ENCODE assay signal across 14 cellular contexts in the genomic region with DNA sequence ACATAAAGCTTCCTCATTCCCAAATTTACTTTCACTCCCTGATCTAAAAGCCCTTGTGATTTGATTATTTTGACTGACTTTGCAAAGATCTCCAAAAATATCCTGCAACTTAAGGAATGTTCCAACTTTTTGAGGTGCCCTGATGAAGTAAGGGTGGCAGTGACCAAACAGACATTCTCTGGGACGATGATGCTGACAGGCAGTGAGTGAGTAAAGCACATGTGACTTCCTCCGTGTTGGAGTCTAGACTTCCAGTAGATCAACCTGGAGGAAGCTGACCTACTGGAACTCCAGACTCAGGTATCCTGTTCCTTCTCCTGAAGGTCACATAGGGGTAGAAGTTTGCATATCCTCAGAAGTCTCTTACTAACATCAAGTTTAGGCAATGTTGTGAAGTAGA. TPM values are rescaled to one million over a fixed set of nuclear protein-coding genes. Genes with fewer than 3 reads are reported as not detected.
DNase-seq lines count a peak whose midpoint lies in the region; ATAC-seq, FAIRE-seq and TF ChIP-seq lines count a peak whose summit lies in the region.
"Had no signal": no experiment of that assay in that cellular context is flagged by ENCODE, and none has a peak within 500 bp of the region (broad histone marks: within the 10 kb centered on the region; RNA-seq: fewer than 3 reads in every experiment).

No MANE protein-coding gene starts in this region.

- no peak overlapping the region for H3K4me3 ChIP-seq in HCT116 (replicated peaks in 1 of 2; ENCODE audit: low read depth in 1 of 2, low read length in 2 of 2)
- H3K4me3 ChIP-seq in mammary epithelial cell (replicated peaks in 1 of 3; ENCODE audit: insufficient read depth in 1 of 3, low read depth in 2 of 3, low read length in 3 of 3): no peak overlapping the region
- H3K4me3 ChIP-seq in HepG2 (replicated peaks in 1 of 3; ENCODE audit: insufficient read depth in 1 of 3, low read depth in 2 of 3, low read length in 3 of 3): no peak overlapping the region
- H3K4me3 ChIP-seq in stomach smooth muscle (ENCODE audit: low read length in 2 of 2): peak overlapping the region in 1 of 2 donors; percentile 30
- H3K4me3 ChIP-seq: HAP-1 had no signal

- DNase-seq in HCT116 (ENCODE audit: low read depth, low spot score) (no peak), mammary epithelial cell (peak; percentile 31), HepG2 (ENCODE audit: low spot score) (no peak), NCI-H82 treated with DMSO at 0.1 percent for 48 hours (lab: John Stamatoyannopoulos, UW; ENCODE audit: unreplicated experiment) (no peak), NCI-H510A treated with DMSO at 0.1 percent for 48 hours (lab: John Stamatoyannopoulos, UW) (no peak), left colon (no peak)
- no peak for DNase-seq in activated naive CD4-positive, alpha-beta T cell treated with anti-CD3 and anti-CD28 coated beads, Interleukin-2, amount 50 U/mL, for 72 hours (ENCODE audit: low spot score in 2 of 2)
- DNase-seq: activated CD4-positive, alpha-beta T cell treated with anti-CD3 and anti-CD28 coated beads, Interleukin-2, amount 10 ng/mL, durations not matched to agents 7 days and 5 days; activated effector memory CD4-positive, alpha-beta T cell treated with Interleukin-2 at 50 U/mL for 16 hours; NCI-H187; NK-92 treated with Interleukin-12 subunit alpha and Interleukin-12 subunit beta, amount 100 ng/mL, for 24 hours had no signal

- no peak for TF ChIP-seq EP300 in HepG2 (IDR thresholded peaks at IDR 0.05; ENCODE audit: low read depth in 2 of 2, low read length in 2 of 2)
- TF ChIP-seq EP300 in HepG2 (CRISPR knock-in tag; IDR thresholded peaks at IDR 0.05; ENCODE audit: borderline replicate concordance): no peak

- dilution Hi-C loops in mammary epithelial cell (cut with HindIII; ENCODE audit: low sequenced_read_pairs): no loop called here

- RAD21 ChIA-PET in HCT116 (lab: Charles Lee; ENCODE audit: low non-redundant PET in 1 of 2, low total read pairs in 2 of 2, uncharacterized antibody in 2 of 2, unreplicated experiment in 2 of 2): no interaction called here

- no peak overlapping the region; the same call in 1 of the 2 replicates for H3K9ac ChIP-seq in HCT116 (ENCODE audit: low read length)
- no peak overlapping the region for H3K9ac ChIP-seq in mammary epithelial cell (ENCODE audit: insufficient read depth, low read length)
- no peak overlapping the region for H3K9ac ChIP-seq in HepG2 (ENCODE audit: insufficient read depth, low read depth, low read length)
- H3K9ac ChIP-seq in stomach smooth muscle (ENCODE audit: low read length in 2 of 2): no peak overlapping the region

- POLR2A ChIA-PET in HCT116 (lab: Charles Lee) (no interaction called here), HepG2 (lab: Yijun Ruan, JAX) (no interaction called here)

- peak overlapping the region; percentile 34; the same call in 1 of the 2 replicates for H3K4me2 ChIP-seq in HCT116 (ENCODE audit: low read length)
- H3K4me2 ChIP-seq in mammary epithelial cell (ENCODE audit: insufficient read depth, low read depth, low read length): peak overlapping the region; percentile 58
- H3K4me2 ChIP-seq in HepG2 (ENCODE audit: low read depth, low read length): no peak overlapping the region

- no peaks in the 10 kb centered on the region for H3K36me3 ChIP-seq in HCT116 (ENCODE audit: control insufficient read depth in 1 of 2, insufficient read depth in 2 of 2, low read length in 2 of 2)
- H3K36me3 ChIP-seq in mammary epithelial cell (ENCODE audit: insufficient read depth, low read length): no peaks in the 10 kb centered on the region
- H3K36me3 ChIP-seq in HepG2 (replicated peaks in 1 of 2; ENCODE audit: control insufficient read depth in 1 of 2, insufficient read depth in 2 of 2, low read length in 2 of 2): peaks cover 2 to 12% of the 10 kb centered on the region in 2 experiments; a peak in 3 of 5 replicates
- H3K36me3 ChIP-seq in stomach smooth muscle (ENCODE audit: control insufficient read depth in 2 of 2, insufficient read depth in 2 of 2, low read length in 2 of 2): no peaks in the 10 kb centered on the region
- H3K36me3 ChIP-seq: HAP-1, neutrophil had no signal

- H3K9me3 Mint-ChIP-seq in activated naive CD4-positive, alpha-beta T cell treated with anti-CD3 and anti-CD28 coated beads, Interleukin-2, amount 50 U/mL, for 72 hours: no peaks in the 10 kb centered on the region
- H3K9me3 Mint-ChIP-seq: activated CD4-positive, alpha-beta T cell treated with anti-CD3 and anti-CD28 coated beads, Interleukin-2, amount 10 ng/mL, durations not matched to agents 7 days and 5 days had no signal

- H3K27me3 ChIP-seq in HCT116 (ENCODE audit: insufficient read depth, low read length) (no peaks in the 10 kb centered on the region), mammary epithelial cell (ENCODE audit: insufficient read depth, low read length) (no peaks in the 10 kb centered on the region), HepG2 (ENCODE audit: control insufficient read depth in 1 of 2, insufficient read depth in 2 of 2, low read length in 2 of 2) (no peaks in the 10 kb centered on the region), stomach smooth muscle (ENCODE audit: control insufficient read depth in 1 of 2, insufficient read depth in 2 of 2, low read length in 2 of 2) (no peaks in the 10 kb centered on the region)
- H3K27me3 ChIP-seq: neutrophil had no signal

- intact Hi-C loops in HCT116 (cut with micrococcal nuclease) (no loop called here), mammary epithelial cell (cut with micrococcal nuclease) (loop anchor here (5.0 kb wide), 1 partner anchor 69 kb away; no protein-coding TSS in a partner anchor), HepG2 (cut with micrococcal nuclease; ENCODE audit: unreplicated experiment) (no loop called here), left colon (cut with DNase I, micrococcal nuclease) (no loop called here)

- no peak overlapping the region for H3K27ac Mint-ChIP-seq in activated naive CD4-positive, alpha-beta T cell treated with anti-CD3 and anti-CD28 coated beads, Interleukin-2, amount 50 U/mL, for 72 hours
- H3K27ac Mint-ChIP-seq: activated CD4-positive, alpha-beta T cell treated with anti-CD3 and anti-CD28 coated beads, Interleukin-2, amount 10 ng/mL, durations not matched to agents 7 days and 5 days had no signal

- no peak for FAIRE-seq in HepG2 (lab: Jason Lieb, UNC)

- no peaks in the 10 kb centered on the region for H3K79me2 ChIP-seq in HCT116 (ENCODE audit: insufficient read depth, low read length)
- no peaks in the 10 kb centered on the region for H3K79me2 ChIP-seq in mammary epithelial cell (ENCODE audit: insufficient read depth, low read length)
- H3K79me2 ChIP-seq in HepG2 (ENCODE audit: insufficient read depth, low read length): peaks cover 10% of the 10 kb centered on the region

- no peak for TF ChIP-seq POLR2A in HCT116 (IDR thresholded peaks at IDR 0.05; ENCODE audit: borderline replicate concordance, extremely low read depth, insufficient read depth, insufficient read length)
- TF ChIP-seq POLR2A in HepG2 (IDR thresholded peaks at IDR 0.05; ENCODE audit: insufficient read depth in 1 of 2, low read depth in 2 of 2, low read length in 2 of 2): no peak

- TF ChIP-seq RAD21 in HCT116 (IDR thresholded peaks at IDR 0.05; ENCODE audit: low read depth) (no peak), HepG2 (CRISPR knock-in tag; IDR thresholded peaks at IDR 0.05) (no peak)

- no peaks in the 10 kb centered on the region for H4K20me1 ChIP-seq in HCT116 (ENCODE audit: insufficient read depth)
- H4K20me1 ChIP-seq in mammary epithelial cell (ENCODE audit: insufficient read depth, low read length): no peaks in the 10 kb centered on the region
- H4K20me1 ChIP-seq in HepG2 (ENCODE audit: insufficient read depth, low read length): no peaks in the 10 kb centered on the region

- H3K9me3 ChIP-seq in HCT116 (ENCODE audit: control insufficient read depth in 1 of 2, insufficient read depth in 1 of 2, low read depth in 1 of 2, low read length in 2 of 2) (no peaks in the 10 kb centered on the region), mammary epithelial cell (replicated peaks; ENCODE audit: insufficient read depth, low read length) (no peaks in the 10 kb centered on the region), HepG2 (ENCODE audit: low read length) (no peaks in the 10 kb centered on the region), stomach smooth muscle (ENCODE audit: control insufficient read depth in 2 of 2, low read length in 2 of 2) (no peaks in the 10 kb centered on the region)
- H3K9me3 ChIP-seq: HAP-1, neutrophil had no signal

- H2AFZ ChIP-seq in HCT116 (ENCODE audit: low read depth, low read length, poor library complexity, severe bottlenecking) (peak overlapping the region; percentile 44), mammary epithelial cell (ENCODE audit: low read depth, low read length) (no peak overlapping the region), HepG2 (ENCODE audit: low read length) (no peak overlapping the region)

- in situ Hi-C loops in mammary epithelial cell (cut with MboI; ENCODE audit: low sequenced_read_pairs in 2 of 2): loop anchor here in 1 of 2 donors (5.0 to 10.0 kb wide), 2 partner anchors 359 to 446 kb away; no protein-coding TSS in a partner anchor
- in situ Hi-C loops in HepG2 (cut with HindIII; ENCODE audit: extremely low pct_ligation_motif_present, low pct_unique_long_range_greater_than_20kb): no loop called here

- H3K36me3 Mint-ChIP-seq in activated naive CD4-positive, alpha-beta T cell treated with anti-CD3 and anti-CD28 coated beads, Interleukin-2, amount 50 U/mL, for 72 hours: peaks cover 0 to 7% of the 10 kb centered on the region in 2 donors

- TF ChIP-seq CTCF in HCT116 (IDR thresholded peaks at IDR 0.05 in 2 of 3, conservative IDR thresholded peaks at IDR 0.05 in 1 of 3; ENCODE audit: borderline replicate concordance in 1 of 3, insufficient read depth in 1 of 3, low read depth in 2 of 3, low read length in 2 of 3) (no peak), mammary epithelial cell (conservative IDR thresholded peaks at IDR 0.05 in 1 of 2, IDR thresholded peaks at IDR 0.05 in 1 of 2; ENCODE audit: extremely low read depth in 1 of 2, insufficient read depth in 1 of 2, low read depth in 1 of 2, low read length in 2 of 2) (no peak), HepG2 (CRISPR knock-in tag; IDR thresholded peaks at IDR 0.05) (no peak)

- H3K9me2 ChIP-seq in HCT116 (ENCODE audit: insufficient read depth): no peaks in the 10 kb centered on the region

- peaks cover 24 to 26% of the 10 kb centered on the region in 2 experiments; a peak in 3 of 4 replicates for H3K4me1 ChIP-seq in HCT116 (ENCODE audit: control insufficient read depth in 1 of 2, insufficient read depth in 2 of 2, low read length in 2 of 2)
- H3K4me1 ChIP-seq in mammary epithelial cell (ENCODE audit: insufficient read depth, low read length): peaks cover 17% of the 10 kb centered on the region
- H3K4me1 ChIP-seq in HepG2 (ENCODE audit: insufficient read depth, low read length): peaks cover 23% of the 10 kb centered on the region
- H3K4me1 ChIP-seq in stomach smooth muscle (ENCODE audit: control insufficient read depth, insufficient read depth, low read length): peaks cover 11% of the 10 kb centered on the region
- H3K4me1 ChIP-seq: HAP-1 had no signal

- peak; percentile 59 for ATAC-seq in HCT116
- ATAC-seq in HepG2: no peak
- ATAC-seq in activated naive CD4-positive, alpha-beta T cell treated with anti-CD3 and anti-CD28 coated beads, Interleukin-2, amount 50 U/mL, for 72 hours: no peak
- ATAC-seq in left colon: no peak

- WGBS in mammary epithelial cell (ENCODE audit: low coverage, missing lambda C conversion rate): 3% methylated on average over 2 of the region's 2 CpGs
- WGBS in HepG2 (ENCODE audit: low lambda C conversion rate): 87% methylated on average over 2 of the region's 2 CpGs

- BruUV-seq in HCT116 (replicated peaks; lab: Mats Ljungman, UMichigan) (no TSS peak), mammary epithelial cell (replicated peaks; lab: Mats Ljungman, UMichigan) (no TSS peak), HepG2 (replicated peaks; lab: Mats Ljungman, UMichigan) (no TSS peak)

- CTCF ChIA-PET in HCT116 (lab: Charles Lee): interaction anchor here (0.7 to 2.0 kb wide), 2 partner anchors 11 to 446 kb away, joined by 3 to 10 read pairs; no protein-coding TSS in a partner anchor
- CTCF ChIA-PET in mammary epithelial cell (lab: Charles Lee; ENCODE audit: low non-redundant PET): no interaction called here
- CTCF ChIA-PET in HepG2 (lab: Yijun Ruan, JAX; ENCODE audit: low intra/inter-chr PET ratio, low total read pairs): no interaction called here

- peak overlapping the region; percentile 49 for H3K27ac ChIP-seq in HCT116 (ENCODE audit: low read depth, low read length)
- peak overlapping the region; percentile 68 for H3K27ac ChIP-seq in mammary epithelial cell (ENCODE audit: insufficient read depth, low read depth, low read length)
- peak overlapping the region; percentile 55 for H3K27ac ChIP-seq in HepG2 (ENCODE audit: extremely low read length, insufficient read depth, low read length)
- H3K27ac ChIP-seq in stomach smooth muscle (ENCODE audit: low read length): peak overlapping the region; percentile 76
- H3K27ac ChIP-seq: neutrophil had no signal

RNA-seq across cellular contexts. Expression of a gene that starts 16.1 kb away (rescaled TPM):
- total RNA-seq in HCT116 (2021; ENCODE audit: unreplicated experiment): 0.89 TPM
- 0.48 and 0.57 TPM in 2 replicates for polyA plus RNA-seq in HCT116 (2012)
- total RNA-seq in mammary epithelial cell: under 1 TPM; 0.17 to 0.85 TPM
- 0.06 TPM for polyA plus RNA-seq in mammary epithelial cell
- polyA minus RNA-seq in mammary epithelial cell: not detected
- 2.4 and 3.2 TPM in 2 replicates for total RNA-seq in HepG2 (2016; rRNA removed; fragmentation: Illumina TruSeq; extraction: Trizol)
- 0.30 and 0.53 TPM in 2 replicates for total RNA-seq in HepG2 (2016; cell fraction: cytosol; rRNA removed; fragmentation: Illumina TruSeq; extraction: Trizol; ENCODE audit: low read depth)
- total RNA-seq in HepG2 (2016; cell fraction: insoluble cytoplasmic fraction; rRNA removed; fragmentation: Illumina TruSeq; extraction: Trizol): 2.7 and 3.6 TPM in 2 replicates
- total RNA-seq in HepG2 (2016; cell fraction: membrane; rRNA removed; fragmentation: Illumina TruSeq; extraction: Trizol): 2.0 TPM in 2 replicates
- 2.8 and 3.0 TPM in 2 replicates for total RNA-seq in HepG2 (2016; cell fraction: nucleus; rRNA removed; fragmentation: Illumina TruSeq; extraction: Trizol)
- 7.9 and 8.3 TPM in 2 replicates for polyA plus RNA-seq in HepG2 (2011; rRNA removed)
- 3.3 and 6.8 TPM in 2 replicates for polyA plus RNA-seq in HepG2 (2011; cell fraction: cytosol; rRNA removed)
- 3.2 and 5.6 TPM in 2 replicates for polyA plus RNA-seq in HepG2 (2011; cell fraction: nucleus; rRNA removed)
- 9.1 and 11.8 TPM in 2 replicates for polyA plus RNA-seq in HepG2 (2012)
- 0.17 and 0.19 TPM in 2 replicates for polyA plus RNA-seq in HepG2 (2016; cell fraction: cytosol; fragmentation: Illumina TruSeq; extraction: Trizol; ENCODE audit: low read depth)
- 3.1 and 3.5 TPM in 2 replicates for polyA plus RNA-seq in HepG2 (2016; cell fraction: insoluble cytoplasmic fraction; fragmentation: Illumina TruSeq; extraction: Trizol; ENCODE audit: low read depth)
- polyA plus RNA-seq in HepG2 (2016; cell fraction: membrane; fragmentation: Illumina TruSeq; extraction: Trizol; ENCODE audit: low read depth): 0.88 and 1.0 TPM in 2 replicates
- 2.0 and 2.1 TPM in 2 replicates for polyA plus RNA-seq in HepG2 (2016; cell fraction: nucleus; fragmentation: Illumina TruSeq; extraction: Trizol; ENCODE audit: insufficient read depth, low read depth)
- 0.47 and 5.8 TPM in 2 replicates for polyA minus RNA-seq in HepG2 (2011; rRNA and poly(A)+ RNA removed; ENCODE audit: low replicate concordance)
- polyA minus RNA-seq in HepG2 (2011; cell fraction: cytosol; rRNA and poly(A)+ RNA removed): 4.8 and 5.8 TPM in 2 replicates
- polyA minus RNA-seq in HepG2 (2011; cell fraction: nucleus; rRNA and poly(A)+ RNA removed): 23.4 and 33.6 TPM in 2 replicates
- total RNA-seq in activated naive CD4-positive, alpha-beta T cell treated with anti-CD3 and anti-CD28 coated beads, Interleukin-2, amount 50 U/mL, for 72 hours: 1 to 10 TPM in 1 of 2 donors, under 1 TPM in 1; 0.82 to 3.0 TPM
- total RNA-seq in left colon: 1 to 10 TPM; 1.2 to 1.5 TPM
